ENCODE assay signal across 8 cellular contexts in the genomic region with DNA sequence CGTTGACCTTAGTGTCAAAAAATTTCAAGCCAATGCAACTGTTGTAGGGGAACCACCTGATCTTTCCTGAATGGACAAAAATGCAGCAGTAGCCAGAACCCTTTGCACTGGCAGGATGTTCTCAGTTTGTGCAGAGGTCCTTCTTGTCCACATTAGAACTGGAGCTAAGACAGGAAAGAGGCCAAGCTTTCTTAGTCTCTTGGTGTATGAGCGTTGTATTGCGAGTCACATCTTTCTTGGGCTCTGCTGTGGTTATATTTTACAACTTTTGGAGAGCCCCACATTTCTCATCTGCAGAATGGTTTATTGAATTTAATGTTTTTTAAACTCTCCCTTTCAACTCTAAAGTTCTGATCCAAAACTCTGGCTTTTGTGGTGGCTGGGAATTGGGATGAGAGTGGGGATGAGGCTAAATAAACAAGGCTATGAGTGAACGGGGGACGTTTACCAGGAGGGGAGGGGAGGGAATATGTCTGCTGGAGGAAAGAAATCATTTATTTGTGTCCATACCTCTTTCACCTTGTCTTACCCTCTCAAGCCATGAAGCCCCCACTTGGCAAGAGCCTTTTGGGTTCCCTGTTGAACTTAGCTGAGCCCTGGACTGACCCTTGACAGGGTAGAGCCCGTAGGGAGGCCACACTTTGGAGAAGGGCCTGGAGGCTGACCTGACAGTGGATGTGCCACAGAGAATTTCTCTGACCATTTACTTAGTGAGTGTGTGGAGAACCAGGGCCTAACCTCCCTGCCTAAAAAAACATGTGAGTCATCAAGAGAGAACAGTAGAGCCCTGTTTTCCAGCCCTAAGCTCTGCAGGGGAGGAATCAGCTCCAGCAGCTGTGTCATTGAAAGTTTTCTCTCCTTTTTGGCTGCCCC. TPM values are rescaled to one million over a fixed set of nuclear protein-coding genes. Genes with fewer than 3 reads are reported as not detected.
A peak's percentile ranks its signal among the peaks of the same experiment; 100 is the strongest.
DNase-seq lines count a peak whose midpoint lies in the region; ATAC-seq, FAIRE-seq and TF ChIP-seq lines count a peak whose summit lies in the region.

No MANE protein-coding gene starts in this region.

- H3K4me2 ChIP-seq in OCI-LY1 (ENCODE audit: low read length), result no peak overlapping the region

- H3K9me3 Mint-ChIP-seq in endodermal cell, result peaks cover 8% of the 10 kb centered on the region
- no peaks in the 10 kb centered on the region for H3K9me3 Mint-ChIP-seq in nephron progenitor cell

- peak; percentile 91 for DNase-seq in AG20443 (ENCODE audit: low spot score)
- peak; percentile 55 for DNase-seq in endodermal cell
- no peak for DNase-seq in nephron progenitor cell
- no peak for DNase-seq in NCI-H748 treated with DMSO at 0.1 percent for 48 hours (lab: John Stamatoyannopoulos, UW)
- no peak for DNase-seq in T-helper 9 cell
- DNase-seq in D721Med (ENCODE audit: insufficient read length, low spot score), result no peak

- FAIRE-seq in D721Med (lab: Jason Lieb, UNC), result no peak

- H3K79me2 ChIP-seq in OCI-LY1 (ENCODE audit: insufficient read depth, low read length), result peaks cover 32% of the 10 kb centered on the region

- peaks cover 18% of the 10 kb centered on the region for H3K4me1 Mint-ChIP-seq in endodermal cell
- H3K4me1 Mint-ChIP-seq in nephron progenitor cell, result no peaks in the 10 kb centered on the region

- no peaks in the 10 kb centered on the region for H3K36me3 Mint-ChIP-seq in endodermal cell (ENCODE audit: low read depth)
- no peaks in the 10 kb centered on the region for H3K36me3 Mint-ChIP-seq in nephron progenitor cell (ENCODE audit: low read depth)

- H3K27me3 ChIP-seq in OCI-LY1 (ENCODE audit: insufficient read depth, low read length) (no peaks in the 10 kb centered on the region), endodermal cell (ENCODE audit: control insufficient read depth, insufficient read depth, low read length, poor library complexity, severe bottlenecking) (no peaks in the 10 kb centered on the region)

- no peaks in the 10 kb centered on the region for H3K9me3 ChIP-seq in OCI-LY1 (ENCODE audit: low read length)
- H3K9me3 ChIP-seq in endodermal cell (ENCODE audit: control insufficient read depth, low read length), result no peaks in the 10 kb centered on the region

- TF ChIP-seq CTCF in OCI-LY1 (IDR thresholded peaks at IDR 0.05; ENCODE audit: low read length) (no peak), endodermal cell (conservative IDR thresholded peaks at IDR 0.05) (no peak), nephron progenitor cell (IDR thresholded peaks at IDR 0.05) (no peak), D721Med (IDR thresholded peaks at IDR 0.05; ENCODE audit: insufficient read depth, missing control alignments) (no peak)

- no peaks in the 10 kb centered on the region for H3K9me2 ChIP-seq in OCI-LY1 (ENCODE audit: low read depth, low read length)

- peaks cover 96% of the 10 kb centered on the region for H3K4me1 ChIP-seq in OCI-LY1 (ENCODE audit: insufficient read depth, low read length, severe bottlenecking)
- H3K4me1 ChIP-seq in endodermal cell (ENCODE audit: control insufficient read depth, insufficient read depth, low read length), result no peaks in the 10 kb centered on the region

- peaks cover 10% of the 10 kb centered on the region; the same call in 1 of the 2 replicates for H3F3A ChIP-seq in OCI-LY1 (ENCODE audit: insufficient read depth, low read length)

- H3K4me3 ChIP-seq in OCI-LY1 (ENCODE audit: low read depth, low read length, poor library complexity, severe bottlenecking), result no peak overlapping the region
- no peak overlapping the region for H3K4me3 ChIP-seq in endodermal cell (ENCODE audit: low read length)

- 82 to 93% methylated on average over 4 to 6 of the region's 6 CpGs for WGBS in endodermal cell (ENCODE audit: insufficient coverage in 1 of 2, insufficient read length in 1 of 2), 2 experiments

- ATAC-seq in HG02798 (IDR thresholded peaks at IDR 0.05; ENCODE audit: poor library complexity, unreplicated experiment), result no peak

- no peak overlapping the region for H2AFZ ChIP-seq in OCI-LY1 (ENCODE audit: low read length)

- no peaks in the 10 kb centered on the region for H4K20me1 ChIP-seq in OCI-LY1 (ENCODE audit: insufficient read depth, low read length)

- H3K9ac ChIP-seq in OCI-LY1 (ENCODE audit: low read length), result peak overlapping the region; percentile 32; the same call in 1 of the 2 replicates
- no peak overlapping the region for H3K9ac ChIP-seq in endodermal cell (ENCODE audit: extremely low read depth, low read length, poor library complexity, severe bottlenecking)

- H3K36me3 ChIP-seq in OCI-LY1 (ENCODE audit: insufficient read depth, low read length) (peaks cover 34% of the 10 kb centered on the region), endodermal cell (ENCODE audit: control insufficient read depth, insufficient read depth, low read length) (no peaks in the 10 kb centered on the region)

- H3K27ac Mint-ChIP-seq in endodermal cell (peak overlapping the region; percentile 48), nephron progenitor cell (peak overlapping the region; percentile 29)

- peak overlapping the region; percentile 100 for H3K27ac ChIP-seq in OCI-LY1 (ENCODE audit: low read depth, low read length, poor library complexity, severe bottlenecking)
- no peak overlapping the region for H3K27ac ChIP-seq in endodermal cell (ENCODE audit: low read depth, low read length)

- H3K4me3 Mint-ChIP-seq in endodermal cell (no peak overlapping the region), nephron progenitor cell (no peak overlapping the region)

- H3K27me3 Mint-ChIP-seq in endodermal cell (ENCODE audit: insufficient read depth) (no peaks in the 10 kb centered on the region), nephron progenitor cell (ENCODE audit: low read depth, poor library complexity) (peaks cover 10% of the 10 kb centered on the region)

RNA-seq across cellular contexts. Expression of gene CHI3L2, which starts 0.6 kb away (rescaled TPM):
- total RNA-seq in endodermal cell, result not detected
- not detected for polyA plus RNA-seq in endodermal cell (2013, experiment 1 of 2)
- polyA plus RNA-seq in endodermal cell (2013, experiment 2 of 2), result not detected

RNA-seq across cellular contexts. Expression of gene DENND2D, which starts 27.7 kb away (rescaled TPM):
- total RNA-seq in endodermal cell, result 1 to 10 TPM in 1 of 2 donors, under 1 TPM in 1; 0.89 to 2.6 TPM
- polyA plus RNA-seq in endodermal cell (2013, experiment 1 of 2), result not detected
- polyA plus RNA-seq in endodermal cell (2013, experiment 2 of 2), result not detected

Comparison
In these comparisons a context has a peak if more than half of its experiments do, and no peak if none do; other contexts are left out.
1. DNase-seq: peak in AG20443 (single experiment) and endodermal cell (single experiment); none in nephron progenitor cell (single experiment), NCI-H748 treated with DMSO at 0.1 percent for 48 hours (single experiment), T-helper 9 cell (single experiment) and D721Med (single experiment).